Comparison of ENCODE assay signal across 12 cellular contexts in the genomic region with DNA sequence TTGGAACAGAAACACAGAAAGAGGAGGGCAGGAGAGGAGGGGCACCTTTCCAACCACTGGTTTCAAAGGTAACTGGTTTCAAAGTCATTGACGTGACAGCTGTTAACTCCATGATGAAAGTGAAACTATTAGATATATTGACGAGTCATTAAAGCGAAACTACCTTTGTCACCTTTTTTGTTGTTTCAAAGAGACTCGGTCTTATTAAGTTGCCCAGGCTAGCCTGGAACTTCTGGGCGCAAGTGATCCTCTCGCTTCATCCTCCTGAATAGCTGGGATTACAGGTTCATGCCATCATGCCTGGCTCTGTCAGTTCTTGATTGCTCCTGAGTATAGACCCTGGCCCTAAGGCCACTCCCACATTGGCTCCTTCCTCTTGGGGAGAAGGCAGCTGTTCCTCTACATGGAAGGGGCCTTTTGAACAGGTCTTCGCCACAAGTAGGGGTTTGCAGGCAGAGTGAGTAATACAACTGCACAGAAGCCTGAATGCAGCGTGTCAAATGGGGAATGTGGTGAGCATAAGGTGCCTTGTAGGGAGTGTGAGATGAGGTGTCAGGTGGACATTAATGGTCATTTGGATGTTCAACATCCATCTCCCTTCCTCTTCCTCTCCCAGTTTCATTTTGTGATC. TPM values are rescaled to one million over a fixed set of nuclear protein-coding genes. Genes with fewer than 3 reads are reported as not detected.
DNase-seq lines count a peak whose midpoint lies in the region; ATAC-seq, FAIRE-seq and TF ChIP-seq lines count a peak whose summit lies in the region.
"Had no signal": no experiment of that assay in that cellular context is flagged by ENCODE, and none has a peak within 500 bp of the region (broad histone marks: within the 10 kb centered on the region; RNA-seq: fewer than 3 reads in every experiment).

No MANE protein-coding gene starts in this region.

- ATAC-seq in GM18520 (IDR thresholded peaks at IDR 0.05; ENCODE audit: unreplicated experiment) (peak; percentile 79), GM21447 (IDR thresholded peaks at IDR 0.05; ENCODE audit: unreplicated experiment) (peak; percentile 74), HG03432 (IDR thresholded peaks at IDR 0.05; ENCODE audit: unreplicated experiment) (peak; percentile 77), mucosa of descending colon (peak; percentile 23), GM19023 (IDR thresholded peaks at IDR 0.05; ENCODE audit: unreplicated experiment) (no peak)

- intact Hi-C loops in mucosa of descending colon (cut with DNase I, micrococcal nuclease) (no loop called here), kidney (cut with DNase I) (no loop called here)

- H3K4me1 ChIP-seq in mucosa of descending colon (ENCODE audit: low read depth) (no peaks in the 10 kb centered on the region), kidney (ENCODE audit: control insufficient read depth in 1 of 2, insufficient read depth in 1 of 2, low read depth in 1 of 2, low read length in 2 of 2) (peaks cover 0 to 4% of the 10 kb centered on the region in 2 donors)

- H3K9me3 ChIP-seq in mucosa of descending colon (no peaks in the 10 kb centered on the region), kidney (ENCODE audit: control insufficient read depth in 1 of 2, low read length in 2 of 2) (no peaks in the 10 kb centered on the region), WERI-Rb-1 (ENCODE audit: severe bottlenecking) (no peaks in the 10 kb centered on the region)
- H3K9me3 ChIP-seq: MG63, SK-N-SH had no signal

- H3K36me3 ChIP-seq in mucosa of descending colon (ENCODE audit: low read depth) (no peaks in the 10 kb centered on the region), kidney (ENCODE audit: control insufficient read depth in 1 of 2, insufficient read depth in 2 of 2, low read length in 2 of 2) (no peaks in the 10 kb centered on the region), WERI-Rb-1 (no peaks in the 10 kb centered on the region)
- H3K36me3 ChIP-seq: MG63 had no signal

- H3K4me3 ChIP-seq in mucosa of descending colon (no peak overlapping the region), kidney (ENCODE audit: low read length in 2 of 2) (no peak overlapping the region), WERI-Rb-1 (ENCODE audit: low read depth, low read length) (no peak overlapping the region)
- H3K4me3 ChIP-seq: MG63 had no signal

- H3K27ac ChIP-seq in kidney (ENCODE audit: low read depth in 2 of 2, low read length in 2 of 2) (no peak overlapping the region), WERI-Rb-1 (no peak overlapping the region)

- no peak for TF ChIP-seq CTCF in mucosa of descending colon (IDR thresholded peaks at IDR 0.05)
- no peak for TF ChIP-seq CTCF in kidney (IDR thresholded peaks at IDR 0.05; ENCODE audit: borderline replicate concordance, extremely low read depth, insufficient read depth)
- no peak for TF ChIP-seq CTCF in WERI-Rb-1 (IDR thresholded peaks at IDR 0.05; ENCODE audit: low read depth, low read length)

- no peak for FAIRE-seq in kidney (lab: Jason Lieb, UNC)
- FAIRE-seq: endothelial cell of umbilical vein had no signal

- DNase-seq in mucosa of descending colon: no peak
- no peak for DNase-seq in kidney
- no peak for DNase-seq in DMS114 treated with DMSO at 0.1 percent for 48 hours (lab: John Stamatoyannopoulos, UW; ENCODE audit: unreplicated experiment)
- DNase-seq in WERI-Rb-1: no peak
- DNase-seq: MG63, SK-N-SH had no signal

- H3K27me3 ChIP-seq in WERI-Rb-1 (ENCODE audit: insufficient read depth, low read depth, severe bottlenecking): no peaks in the 10 kb centered on the region

- H3K9ac ChIP-seq in kidney (ENCODE audit: low read length in 2 of 2): no peak overlapping the region
- H3K9ac ChIP-seq: SK-N-SH had no signal

RNA-seq across cellular contexts. Expression of a gene that starts 3.4 kb away (rescaled TPM):
- total RNA-seq in mucosa of descending colon (1 to 10 TPM; 3.0 to 9.2 (median 7.0) TPM), kidney (4.2 TPM)
- polyA plus RNA-seq in kidney (ENCODE audit: insufficient read depth, low read depth, low replicate concordance): 3.1 TPM

RNA-seq across cellular contexts. Expression of a gene that starts 12.3 kb away (rescaled TPM):
- total RNA-seq in mucosa of descending colon (not detected), kidney (not detected)
- polyA plus RNA-seq in kidney (ENCODE audit: insufficient read depth, low read depth, low replicate concordance): not detected
- total RNA-seq: endothelial cell of umbilical vein, lower leg skin had no signal
- polyA plus RNA-seq: endothelial cell of umbilical vein, SK-N-SH had no signal

RNA-seq across cellular contexts. Expression of a gene that starts 13.8 kb away (rescaled TPM):
- total RNA-seq in mucosa of descending colon (10 to 100 TPM; 38.4 to 48.1 (median 46.7) TPM), kidney (37.8 TPM)
- 9.6 TPM for polyA plus RNA-seq in kidney (ENCODE audit: insufficient read depth, low read depth, low replicate concordance)

RNA-seq across cellular contexts. Expression of a gene that starts 28.5 kb away (rescaled TPM):
- total RNA-seq in mucosa of descending colon: not detected
- 0.91 TPM for total RNA-seq in kidney
- polyA plus RNA-seq in kidney (ENCODE audit: insufficient read depth, low read depth, low replicate concordance): 211 TPM
- total RNA-seq: endothelial cell of umbilical vein had no signal
- polyA plus RNA-seq: endothelial cell of umbilical vein had no signal

RNA-seq across cellular contexts. Expression of a gene that starts 33.9 kb away (rescaled TPM):
- total RNA-seq in mucosa of descending colon: 1 to 10 TPM; 1.1 to 1.2 (median 1.2) TPM
- total RNA-seq in kidney: 5.5 TPM
- 1.6 TPM for polyA plus RNA-seq in kidney (ENCODE audit: insufficient read depth, low read depth, low replicate concordance)
